8 cellular contexts compared by ENCODE assay signal in the genomic region with DNA sequence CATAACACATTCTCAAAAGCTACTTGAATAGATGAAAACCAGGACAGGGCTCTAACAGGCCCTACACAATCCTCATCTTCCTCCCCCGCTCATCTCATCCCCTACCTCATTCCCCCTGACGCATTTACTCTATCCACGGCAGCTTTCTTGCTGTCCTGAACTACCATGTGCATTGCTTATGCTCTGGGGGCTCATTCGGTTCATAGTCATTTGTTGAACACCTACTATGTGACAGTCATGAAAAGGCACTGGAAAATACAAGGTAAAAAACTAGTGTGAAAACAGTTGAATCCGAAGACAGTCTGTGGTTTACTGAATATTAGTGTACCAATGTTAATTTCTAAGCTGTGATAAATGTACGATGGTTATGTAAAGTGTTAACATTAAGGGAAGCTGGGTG. TPM values are rescaled to one million over a fixed set of nuclear protein-coding genes. Genes with fewer than 3 reads are reported as not detected.
A peak's percentile ranks its signal among the peaks of the same experiment; 100 is the strongest.
DNase-seq lines count a peak whose midpoint lies in the region; ATAC-seq and TF ChIP-seq lines count a peak whose summit lies in the region.

No MANE protein-coding gene starts in this region.

- CTCF ChIA-PET in WTC11 (lab: Charles Lee), result interaction anchor here (0.5 kb wide), 1 partner anchor 833 kb away, joined by 3 read pairs; no protein-coding TSS in a partner anchor

- TF ChIP-seq CTCF in WTC11 (IDR thresholded peaks at IDR 0.05) (no peak), glutamatergic neuron (IDR thresholded peaks at IDR 0.05; ENCODE audit: partially characterized antibody, unreplicated experiment) (no peak)

- DNase-seq in HAP-1 (ENCODE audit: low spot score in 2 of 2), result no peak
- DNase-seq in WTC11 (ENCODE audit: low spot score), result no peak
- DNase-seq in glutamatergic neuron, result no peak
- no peak for DNase-seq in head of caudate nucleus
- DNase-seq in NCI-H2196 treated with DMSO at 0.1 percent for 48 hours (lab: John Stamatoyannopoulos, UW; ENCODE audit: unreplicated experiment), result no peak

- 0 out of 2 replicates have a peak, but pooled peaks cover under 1% of the 10 kb centered on the region for H3K9me3 Mint-ChIP-seq in WTC11
- peaks cover 7% of the 10 kb centered on the region for H3K9me3 Mint-ChIP-seq in glutamatergic neuron (ENCODE audit: unreplicated experiment)

- H3K36me3 Mint-ChIP-seq in WTC11 (peaks cover 13% of the 10 kb centered on the region), glutamatergic neuron (ENCODE audit: unreplicated experiment) (no peaks in the 10 kb centered on the region)

- H3K27ac ChIP-seq in skeletal muscle tissue (ENCODE audit: low read depth, low read length), result no peak overlapping the region

- no peak overlapping the region for H3K9ac ChIP-seq in skeletal muscle tissue (ENCODE audit: low read depth in 1 of 3, low read length in 3 of 3)

- POLR2A ChIA-PET in WTC11 (lab: Charles Lee), result no interaction called here

- in situ Hi-C loops in HAP-1 (cut with MboI; ENCODE audit: low sequenced_read_pairs), result no loop called here

- no peaks in the 10 kb centered on the region for H3K27me3 Mint-ChIP-seq in WTC11 (ENCODE audit: low read depth)
- H3K27me3 Mint-ChIP-seq in glutamatergic neuron (ENCODE audit: unreplicated experiment), result peaks cover 2% of the 10 kb centered on the region

- intact Hi-C loops in head of caudate nucleus (cut with DNase I), result loop anchor here (5.0 kb wide), 3 partner anchors 75 to 200 kb away; a partner anchor contains a TSS

- H3K27me3 ChIP-seq in HAP-1 (ENCODE audit: low read depth), result no peaks in the 10 kb centered on the region
- no peaks in the 10 kb centered on the region for H3K27me3 ChIP-seq in skeletal muscle tissue (ENCODE audit: control insufficient read depth in 3 of 3, insufficient read depth in 3 of 3, low read length in 3 of 3)

- H3K4me1 Mint-ChIP-seq in WTC11, result peaks cover 26% of the 10 kb centered on the region
- H3K4me1 Mint-ChIP-seq in glutamatergic neuron (ENCODE audit: low read depth, unreplicated experiment), result peaks cover 17% of the 10 kb centered on the region

- H3K4me3 Mint-ChIP-seq in WTC11 (peak overlapping the region; percentile 95), glutamatergic neuron (ENCODE audit: unreplicated experiment) (peak overlapping the region; percentile 95)

- no peak overlapping the region for H3K27ac Mint-ChIP-seq in WTC11
- H3K27ac Mint-ChIP-seq in glutamatergic neuron (ENCODE audit: unreplicated experiment), result peak overlapping the region; percentile 90

- no peak for ATAC-seq in WTC11
- no peak for ATAC-seq in GM19328 (IDR thresholded peaks at IDR 0.05; ENCODE audit: unreplicated experiment)
- no peak for ATAC-seq in GM21381 (IDR thresholded peaks at IDR 0.05; ENCODE audit: unreplicated experiment)

- peak overlapping the region; percentile 76 for H3K4me3 ChIP-seq in HAP-1
- H3K4me3 ChIP-seq in skeletal muscle tissue (ENCODE audit: low read length in 3 of 3), result peak overlapping the region; percentile 94 to 99 (median 97)

- H3K4me1 ChIP-seq in HAP-1 (peaks cover 20% of the 10 kb centered on the region), skeletal muscle tissue (ENCODE audit: control insufficient read depth in 3 of 3, insufficient read depth in 3 of 3, low read length in 3 of 3) (peaks cover 23 to 36% (median 31%) of the 10 kb centered on the region in 3 donors)

- H3K9me3 ChIP-seq in HAP-1, result no peaks in the 10 kb centered on the region
- no peaks in the 10 kb centered on the region for H3K9me3 ChIP-seq in skeletal muscle tissue (ENCODE audit: control insufficient read depth in 3 of 3, low read length in 3 of 3)

- H3K36me3 ChIP-seq in HAP-1 (replicated peaks) (peaks cover 6% of the 10 kb centered on the region; the same call in 1 of the 2 replicates), skeletal muscle tissue (ENCODE audit: control insufficient read depth in 3 of 3, insufficient read depth in 3 of 3, low read length in 3 of 3) (peaks cover 0 to 2% (median 0%) of the 10 kb centered on the region in 3 donors)

TF ChIP-seq in WTC11, 78 proteins besides CTCF, POLR2A, EP300 and RAD21 (continues in another document):
- TF ChIP-seq, protein P1, sequence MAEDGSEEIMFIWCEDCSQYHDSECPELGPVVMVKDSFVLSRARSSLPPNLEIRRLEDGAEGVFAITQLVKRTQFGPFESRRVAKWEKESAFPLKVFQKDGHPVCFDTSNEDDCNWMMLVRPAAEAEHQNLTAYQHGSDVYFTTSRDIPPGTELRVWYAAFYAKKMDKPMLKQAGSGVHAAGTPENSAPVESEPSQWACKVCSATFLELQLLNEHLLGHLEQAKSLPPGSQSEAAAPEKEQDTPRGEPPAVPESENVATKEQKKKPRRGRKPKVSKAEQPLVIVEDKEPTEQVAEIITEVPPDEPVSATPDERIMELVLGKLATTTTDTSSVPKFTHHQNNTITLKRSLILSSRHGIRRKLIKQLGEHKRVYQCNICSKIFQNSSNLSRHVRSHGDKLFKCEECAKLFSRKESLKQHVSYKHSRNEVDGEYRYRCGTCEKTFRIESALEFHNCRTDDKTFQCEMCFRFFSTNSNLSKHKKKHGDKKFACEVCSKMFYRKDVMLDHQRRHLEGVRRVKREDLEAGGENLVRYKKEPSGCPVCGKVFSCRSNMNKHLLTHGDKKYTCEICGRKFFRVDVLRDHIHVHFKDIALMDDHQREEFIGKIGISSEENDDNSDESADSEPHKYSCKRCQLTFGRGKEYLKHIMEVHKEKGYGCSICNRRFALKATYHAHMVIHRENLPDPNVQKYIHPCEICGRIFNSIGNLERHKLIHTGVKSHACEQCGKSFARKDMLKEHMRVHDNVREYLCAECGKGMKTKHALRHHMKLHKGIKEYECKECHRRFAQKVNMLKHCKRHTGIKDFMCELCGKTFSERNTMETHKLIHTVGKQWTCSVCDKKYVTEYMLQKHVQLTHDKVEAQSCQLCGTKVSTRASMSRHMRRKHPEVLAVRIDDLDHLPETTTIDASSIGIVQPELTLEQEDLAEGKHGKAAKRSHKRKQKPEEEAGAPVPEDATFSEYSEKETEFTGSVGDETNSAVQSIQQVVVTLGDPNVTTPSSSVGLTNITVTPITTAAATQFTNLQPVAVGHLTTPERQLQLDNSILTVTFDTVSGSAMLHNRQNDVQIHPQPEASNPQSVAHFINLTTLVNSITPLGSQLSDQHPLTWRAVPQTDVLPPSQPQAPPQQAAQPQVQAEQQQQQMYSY (CRISPR knock-in tag; IDR thresholded peaks at IDR 0.05), result no peak
- TF ChIP-seq, protein P2, sequence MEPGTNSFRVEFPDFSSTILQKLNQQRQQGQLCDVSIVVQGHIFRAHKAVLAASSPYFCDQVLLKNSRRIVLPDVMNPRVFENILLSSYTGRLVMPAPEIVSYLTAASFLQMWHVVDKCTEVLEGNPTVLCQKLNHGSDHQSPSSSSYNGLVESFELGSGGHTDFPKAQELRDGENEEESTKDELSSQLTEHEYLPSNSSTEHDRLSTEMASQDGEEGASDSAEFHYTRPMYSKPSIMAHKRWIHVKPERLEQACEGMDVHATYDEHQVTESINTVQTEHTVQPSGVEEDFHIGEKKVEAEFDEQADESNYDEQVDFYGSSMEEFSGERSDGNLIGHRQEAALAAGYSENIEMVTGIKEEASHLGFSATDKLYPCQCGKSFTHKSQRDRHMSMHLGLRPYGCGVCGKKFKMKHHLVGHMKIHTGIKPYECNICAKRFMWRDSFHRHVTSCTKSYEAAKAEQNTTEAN (CRISPR knock-in tag; IDR thresholded peaks at IDR 0.05), result no peak
- TF ChIP-seq ZNF416 (CRISPR knock-in tag; IDR thresholded peaks at IDR 0.05) (no peak), ELF4 (CRISPR knock-in tag; IDR thresholded peaks at IDR 0.05; ENCODE audit: low read depth) (no peak), NR3C1 (CRISPR knock-in tag; conservative IDR thresholded peaks at IDR 0.05; ENCODE audit: low read depth) (no peak), ESRRA (CRISPR knock-in tag; IDR thresholded peaks at IDR 0.05; ENCODE audit: borderline replicate concordance) (no peak), ZNF317 (CRISPR knock-in tag; IDR thresholded peaks at IDR 0.05; ENCODE audit: borderline replicate concordance, low read depth) (no peak)
- TF ChIP-seq, protein P3, sequence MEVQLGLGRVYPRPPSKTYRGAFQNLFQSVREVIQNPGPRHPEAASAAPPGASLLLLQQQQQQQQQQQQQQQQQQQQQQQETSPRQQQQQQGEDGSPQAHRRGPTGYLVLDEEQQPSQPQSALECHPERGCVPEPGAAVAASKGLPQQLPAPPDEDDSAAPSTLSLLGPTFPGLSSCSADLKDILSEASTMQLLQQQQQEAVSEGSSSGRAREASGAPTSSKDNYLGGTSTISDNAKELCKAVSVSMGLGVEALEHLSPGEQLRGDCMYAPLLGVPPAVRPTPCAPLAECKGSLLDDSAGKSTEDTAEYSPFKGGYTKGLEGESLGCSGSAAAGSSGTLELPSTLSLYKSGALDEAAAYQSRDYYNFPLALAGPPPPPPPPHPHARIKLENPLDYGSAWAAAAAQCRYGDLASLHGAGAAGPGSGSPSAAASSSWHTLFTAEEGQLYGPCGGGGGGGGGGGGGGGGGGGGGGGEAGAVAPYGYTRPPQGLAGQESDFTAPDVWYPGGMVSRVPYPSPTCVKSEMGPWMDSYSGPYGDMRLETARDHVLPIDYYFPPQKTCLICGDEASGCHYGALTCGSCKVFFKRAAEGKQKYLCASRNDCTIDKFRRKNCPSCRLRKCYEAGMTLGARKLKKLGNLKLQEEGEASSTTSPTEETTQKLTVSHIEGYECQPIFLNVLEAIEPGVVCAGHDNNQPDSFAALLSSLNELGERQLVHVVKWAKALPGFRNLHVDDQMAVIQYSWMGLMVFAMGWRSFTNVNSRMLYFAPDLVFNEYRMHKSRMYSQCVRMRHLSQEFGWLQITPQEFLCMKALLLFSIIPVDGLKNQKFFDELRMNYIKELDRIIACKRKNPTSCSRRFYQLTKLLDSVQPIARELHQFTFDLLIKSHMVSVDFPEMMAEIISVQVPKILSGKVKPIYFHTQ (CRISPR knock-in tag; IDR thresholded peaks at IDR 0.05), result no peak

RNA-seq across cellular contexts. Expression of a gene that starts 0.8 kb away (rescaled TPM):
- total RNA-seq in WTC11 (2021), result 22.8 to 25.0 TPM (median 23.0 TPM) in 3 replicates
- 43.8 TPM for total RNA-seq in glutamatergic neuron (ENCODE audit: unreplicated experiment)
- 12.0 TPM for total RNA-seq in skeletal muscle tissue

RNA-seq across cellular contexts. Expression of a gene that starts 2.7 kb away (rescaled TPM):
- total RNA-seq in WTC11 (2021), result 72.3 to 74.5 TPM (median 72.8 TPM) in 3 replicates
- total RNA-seq in glutamatergic neuron (ENCODE audit: unreplicated experiment), result 130 TPM
- 50.6 TPM for total RNA-seq in skeletal muscle tissue
